Comparison of ENCODE assay signal across 1 cellular context in the genomic region with DNA sequence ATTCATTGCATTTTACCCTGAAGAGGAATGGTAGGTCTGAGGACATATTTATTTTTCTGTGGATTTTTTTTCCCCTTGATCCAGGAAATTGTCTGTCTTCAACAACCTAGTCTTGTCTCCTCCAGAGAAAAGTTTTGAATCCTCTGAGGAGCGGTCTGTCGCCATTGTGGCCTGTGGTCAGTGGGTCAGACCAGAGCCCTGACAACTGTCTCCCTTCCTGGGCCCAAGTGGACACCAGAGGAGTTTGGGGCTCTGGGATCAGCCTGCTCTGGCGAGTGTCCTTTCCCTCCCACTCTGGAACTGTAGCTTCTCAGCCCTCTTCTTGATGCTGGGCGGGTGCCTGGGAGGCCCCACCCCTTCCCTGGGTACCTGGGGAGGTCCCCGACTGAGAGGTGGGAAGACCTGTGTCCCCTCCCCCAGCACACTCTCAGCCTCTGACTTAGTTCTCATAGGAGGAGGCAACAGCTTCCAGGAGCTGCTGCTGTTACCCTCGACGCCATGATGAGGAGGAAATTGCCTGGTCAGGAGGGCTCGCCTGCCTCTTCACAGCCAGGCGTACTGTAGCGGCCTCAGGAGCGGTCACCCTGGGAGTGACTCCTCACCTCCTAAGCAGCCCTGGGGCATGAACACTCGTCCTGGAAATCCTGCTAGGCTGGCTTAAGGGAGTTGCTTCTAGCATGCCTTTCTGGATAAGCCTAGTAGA.
TF ChIP-seq lines count a peak whose summit lies in the region.

No MANE protein-coding gene starts in this region.

TF ChIP-seq in H1, 55 proteins besides CTCF, POLR2A, EP300 and RAD21 (continued from another document):
- TF ChIP-seq PHF8 (conservative IDR thresholded peaks at IDR 0.05; ENCODE audit: low read depth, low read length) (no peak), HDAC2 (IDR thresholded peaks at IDR 0.05; ENCODE audit: borderline replicate concordance in 1 of 2, low read depth in 2 of 2, low read length in 2 of 2) (no peak), YY1 (IDR thresholded peaks at IDR 0.05; ENCODE audit: low read depth, low read length) (no peak), TCF12 (IDR thresholded peaks at IDR 0.05; ENCODE audit: low read depth, low read length) (no peak), KDM1A (IDR thresholded peaks at IDR 0.05; ENCODE audit: borderline replicate concordance, low read length) (no peak), MAFK (IDR thresholded peaks at IDR 0.05; ENCODE audit: low read depth, low read length) (no peak), EZH2 (IDR thresholded peaks at IDR 0.05; ENCODE audit: low read depth, low read length, severe bottlenecking) (no peak), TBP (IDR thresholded peaks at IDR 0.05; ENCODE audit: low read depth, low read length) (no peak)
- TF ChIP-seq, protein P1, sequence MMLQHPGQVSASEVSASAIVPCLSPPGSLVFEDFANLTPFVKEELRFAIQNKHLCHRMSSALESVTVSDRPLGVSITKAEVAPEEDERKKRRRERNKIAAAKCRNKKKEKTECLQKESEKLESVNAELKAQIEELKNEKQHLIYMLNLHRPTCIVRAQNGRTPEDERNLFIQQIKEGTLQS (IDR thresholded peaks at IDR 0.05; ENCODE audit: insufficient read depth, low read depth, low read length) = no peak
